9 cellular contexts compared by ENCODE assay signal in the genomic region with DNA sequence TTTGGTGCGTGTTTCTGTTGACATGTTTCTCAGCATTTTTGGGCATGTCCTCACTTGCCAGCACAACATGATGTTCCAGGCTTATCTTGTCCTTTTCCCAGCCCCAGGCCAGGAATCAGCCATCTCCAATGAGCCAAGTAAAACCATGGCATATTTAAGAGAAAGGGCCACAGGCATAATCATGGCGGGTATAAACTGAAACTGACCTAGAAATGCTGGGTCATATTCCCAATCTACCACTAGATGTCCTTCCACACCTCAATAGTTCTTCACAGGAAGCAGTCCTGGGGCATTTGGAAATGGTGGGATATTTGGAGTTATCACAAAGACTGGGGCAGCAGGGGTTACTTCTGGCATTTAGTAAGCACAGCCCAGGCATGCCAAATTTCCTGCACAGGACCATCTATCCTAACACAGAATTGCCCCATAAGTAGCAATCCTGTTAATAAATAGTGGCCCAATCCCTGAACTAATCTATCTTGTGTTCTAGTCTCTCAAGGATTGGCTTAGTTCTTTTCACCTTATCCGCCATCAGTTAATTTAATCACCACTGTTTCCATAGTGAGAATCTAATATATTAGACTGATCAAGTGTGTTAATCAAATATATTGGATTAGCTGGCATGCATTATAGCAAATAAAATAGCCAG.
A peak's percentile ranks its signal among the peaks of the same experiment; 100 is the strongest.
DNase-seq lines count a peak whose midpoint lies in the region; ATAC-seq and TF ChIP-seq lines count a peak whose summit lies in the region.
"Had no signal": no experiment of that assay in that cellular context is flagged by ENCODE, and none has a peak within 500 bp of the region (broad histone marks: within the 10 kb centered on the region; RNA-seq: fewer than 3 reads in every experiment).

No MANE protein-coding gene starts in this region.

- H4K20me1 ChIP-seq in PC-9 (ENCODE audit: insufficient read depth): no peaks in the 10 kb centered on the region

- 0 out of 2 replicates have a peak overlapping the region, but pooled peaks have one; percentile 11 for H2AFZ ChIP-seq in PC-9

- no peaks in the 10 kb centered on the region for H3K27me3 ChIP-seq in PC-9 (ENCODE audit: insufficient read depth, low read depth)

- peak; percentile 79 for TF ChIP-seq CTCF in PC-9 (conservative IDR thresholded peaks at IDR 0.05)
- peak; percentile 59 for TF ChIP-seq CTCF in fibroblast of mammary gland (conservative IDR thresholded peaks at IDR 0.05; ENCODE audit: control insufficient read depth, insufficient read depth, low read depth, low read length)

- H3K36me3 ChIP-seq in PC-9 (ENCODE audit: low read depth): no peaks in the 10 kb centered on the region; the same call in 1 of the 2 replicates

- BruUV-seq in PC-9 (replicated peaks; lab: Mats Ljungman, UMichigan): no TSS peak

- CTCF ChIA-PET in PC-9 (lab: Charles Lee): no interaction called here

- peaks cover 4% of the 10 kb centered on the region; the same call in 1 of the 2 replicates for H3K9me3 ChIP-seq in PC-9 (ENCODE audit: insufficient read depth, low read depth)

- no peak overlapping the region for H3K4me3 ChIP-seq in PC-9
- H3K4me3 ChIP-seq in fibroblast of mammary gland (ENCODE audit: control insufficient read depth, low read depth, low read length): no peak overlapping the region

- H3K79me2 ChIP-seq in PC-9 (ENCODE audit: low read depth): no peaks in the 10 kb centered on the region

- no peaks in the 10 kb centered on the region for H3K9me2 ChIP-seq in PC-9 (ENCODE audit: insufficient read depth)

- POLR2A ChIA-PET in PC-9 (lab: Charles Lee; ENCODE audit: unreplicated experiment): no interaction called here

- no peak overlapping the region for H3K27ac ChIP-seq in PC-9

- intact Hi-C loops in PC-9 (cut with micrococcal nuclease; ENCODE audit: unreplicated experiment): loop anchor here (1.0 to 10.0 kb wide), 3 partner anchors 63 to 865 kb away; no protein-coding TSS in a partner anchor

- H3F3A ChIP-seq in PC-9 (ENCODE audit: insufficient read depth, low read depth): peaks cover 10% of the 10 kb centered on the region

- no peak overlapping the region for H3K4me2 ChIP-seq in PC-9

- peaks cover 51% of the 10 kb centered on the region for H3K4me1 ChIP-seq in PC-9 (replicated peaks; ENCODE audit: insufficient read depth)

- ATAC-seq in HG02885 (IDR thresholded peaks at IDR 0.05; ENCODE audit: poor library complexity, unreplicated experiment): peak; percentile 45
- no peak for ATAC-seq in HG02840 (IDR thresholded peaks at IDR 0.05; ENCODE audit: low FRiP score, unreplicated experiment)
- ATAC-seq in GM21381 (IDR thresholded peaks at IDR 0.05; ENCODE audit: unreplicated experiment): no peak

- DNase-seq in EL (peak; percentile 57), PC-9 (no peak), fibroblast of mammary gland (ENCODE audit: low read depth) (peak; percentile 43), renal cortical epithelial cell (ENCODE audit: low read depth) (peak; percentile 72), NK-92 (lab: John Stamatoyannopoulos, UW; ENCODE audit: unreplicated experiment) (no peak)
- DNase-seq: activated B cell treated with CpG ODN at 0.5 μM for 24 hours had no signal

Comparison
In these comparisons a context has a peak if more than half of its experiments do, and no peak if none do; other contexts are left out.
1. DNase-seq: peak in EL (single experiment), fibroblast of mammary gland (single experiment) and renal cortical epithelial cell (single experiment); none in PC-9 (0 of 2) and NK-92 (single experiment).